ENCODE assay signal across 39 cellular contexts in genomic region chr1:83571536-83571935, GRCh38.
"Had no signal": no experiment of that assay in that cellular context is flagged by ENCODE, and none has a peak within 500 bp of the region (broad histone marks: within the 10 kb centered on the region; RNA-seq: fewer than 3 reads in every experiment).

No MANE protein-coding gene starts in this region.

- H3K4me3 ChIP-seq: adrenal gland, body of pancreas, breast epithelium had no signal

- DNase-seq: activated CD4-positive, alpha-beta memory T cell treated with anti-CD3 and anti-CD28 coated beads, Interleukin-2, amount 10 ng/mL, durations not matched to agents 7 days and 5 days; activated CD4-positive, alpha-beta T cell treated with anti-CD3 and anti-CD28 coated beads for 1 hour; activated CD4-positive, alpha-beta T cell treated with anti-CD3 and anti-CD28 coated beads for 36 hours; activated CD4-positive, alpha-beta T cell treated with anti-CD3 and anti-CD28 coated beads for 48 hours; activated CD4-positive, alpha-beta T cell treated with anti-CD3 and anti-CD28 coated beads, Interleukin-2, amount 10 ng/mL, durations not matched to agents 7 days and 5 days; activated CD4-positive, alpha-beta T cell treated with anti-CD3 and anti-CD28 coated beads, Interleukin-2, amount 50 U/mL, for 48 hours; activated CD4-positive, CD25-positive, alpha-beta regulatory T cell; activated CD8-positive, alpha-beta memory T cell treated with anti-CD3 and anti-CD28 coated beads for 24 hours; activated CD8-positive, alpha-beta memory T cell treated with anti-CD3 and anti-CD28 coated beads, Interleukin-2, amount 10 ng/mL, durations not matched to agents 7 days and 5 days; activated CD8-positive, alpha-beta memory T cell treated with anti-CD3 and anti-CD28 coated beads, Interleukin-2, amount 50 U/mL, for 48 hours; activated CD8-positive, alpha-beta T cell treated with anti-CD3 and anti-CD28 coated beads, Interleukin-2, amount 10 ng/mL, durations not matched to agents 7 days and 5 days; activated effector memory CD4-positive, alpha-beta T cell treated with Interleukin-2 at 50 U/mL for 16 hours; activated gamma-delta T cell; activated naive CD4-positive, alpha-beta T cell treated with anti-CD3 and anti-CD28 coated beads, Interleukin-2, amount 10 ng/mL, durations not matched to agents 7 days and 5 days; activated naive CD4-positive, alpha-beta T cell treated with Interleukin-2 at 50 U/mL for 16 hours; activated naive CD8-positive, alpha-beta T cell treated with anti-CD3 and anti-CD28 coated beads, Interleukin-2, amount 10 ng/mL, durations not matched to agents 7 days and 5 days; activated naive CD8-positive, alpha-beta T cell treated with anti-CD3 and anti-CD28 coated beads, Interleukin-2, amount 50 U/mL, for 24 hours; activated T-cell treated with anti-CD3 and anti-CD28 coated beads, Interleukin-2, amount 50 U/mL, for 24 hours; activated T-cell treated with anti-CD3 and anti-CD28 coated beads, Interleukin-2, amount 50 U/mL, for 48 hours; adrenal gland; amniotic stem cell; aorta; body of pancreas; brain microvascular endothelial cell; central memory CD4-positive, alpha-beta T cell; cerebellar nuclear complex; SW 1271; T-helper 1 cell; T-helper 2 cell; T-helper 9 cell; WERI-Rb-1 had no signal

- H3K27me3 ChIP-seq: adrenal gland, body of pancreas, brain microvascular endothelial cell, breast epithelium had no signal

- H3K4me1 ChIP-seq: adrenal gland, breast epithelium had no signal

- ATAC-seq: activated CD4-positive, alpha-beta T cell treated with anti-CD3 and anti-CD28 coated beads for 36 hours; activated CD4-positive, CD25-positive, alpha-beta regulatory T cell treated with anti-CD3 and anti-CD28 coated beads, Interleukin-2, amount 50 U/mL, for 24 hours; activated CD8-positive, alpha-beta memory T cell treated with anti-CD3 and anti-CD28 coated beads, Interleukin-2, amount 10 ng/mL, durations not matched to agents 7 days and 5 days; activated CD8-positive, alpha-beta T cell treated with anti-CD3 and anti-CD28 coated beads, Interleukin-2, amount 10 ng/mL, durations not matched to agents 7 days and 5 days; activated naive CD8-positive, alpha-beta T cell treated with anti-CD3 and anti-CD28 coated beads, Interleukin-2, amount 50 U/mL, for 24 hours; body of pancreas; WTC11 had no signal

- H3K27ac Mint-ChIP-seq: activated CD4-positive, alpha-beta memory T cell treated with anti-CD3 and anti-CD28 coated beads, Interleukin-2, amount 10 ng/mL, durations not matched to agents 7 days and 5 days; activated CD4-positive, alpha-beta T cell treated with anti-CD3 and anti-CD28 coated beads for 36 hours; activated CD4-positive, alpha-beta T cell treated with anti-CD3 and anti-CD28 coated beads, Interleukin-2, amount 10 ng/mL, durations not matched to agents 7 days and 5 days; activated CD8-positive, alpha-beta memory T cell treated with anti-CD3 and anti-CD28 coated beads, Interleukin-2, amount 10 ng/mL, durations not matched to agents 7 days and 5 days; activated CD8-positive, alpha-beta T cell treated with anti-CD3 and anti-CD28 coated beads, Interleukin-2, amount 10 ng/mL, durations not matched to agents 7 days and 5 days; activated naive CD4-positive, alpha-beta T cell treated with anti-CD3 and anti-CD28 coated beads, Interleukin-2, amount 10 ng/mL, durations not matched to agents 7 days and 5 days; activated naive CD4-positive, alpha-beta T cell treated with anti-CD3 and anti-CD28 coated beads, Interleukin-2, amount 50 U/mL, for 24 hours; activated naive CD8-positive, alpha-beta T cell; activated naive CD8-positive, alpha-beta T cell treated with anti-CD3 and anti-CD28 coated beads, Interleukin-2, amount 10 ng/mL, durations not matched to agents 7 days and 5 days; activated naive CD8-positive, alpha-beta T cell treated with anti-CD3 and anti-CD28 coated beads, Interleukin-2, amount 50 U/mL, for 24 hours; activated T-cell treated with anti-CD3 and anti-CD28 coated beads, Interleukin-2, amount 50 U/mL, for 24 hours; activated T-helper 2 cell treated with anti-CD3 and anti-CD28 coated beads, Interferon-gamma antibody, Interleukin-2, Interleukin-4, amounts not matched to agents 10 μg/mL and 5 μg/mL and 100 μg/mL, durations not matched to agents 14 hours and 24 hours and 36 hours; T-helper 1 cell treated with Interleukin-12 subunit alpha and Interleukin-12 subunit beta and Interleukin-4 antibody, amounts not matched to agents 30 μg/mL and 1 μg/mL, for 36 hours; T-helper 2 cell treated with Interferon-gamma antibody and Interleukin-4, amounts not matched to agents 5 μg/mL and 100 μg/mL, for 36 hours; WTC11 had no signal

- H3K36me3 Mint-ChIP-seq: activated CD8-positive, alpha-beta memory T cell treated with anti-CD3 and anti-CD28 coated beads, Interleukin-2, amount 10 ng/mL, durations not matched to agents 7 days and 5 days; activated naive CD4-positive, alpha-beta T cell treated with anti-CD3 and anti-CD28 coated beads, Interleukin-2, amount 50 U/mL, for 24 hours; activated naive CD8-positive, alpha-beta T cell; WTC11 had no signal

- H3K27ac ChIP-seq: adrenal gland, body of pancreas, brain microvascular endothelial cell, breast epithelium, WERI-Rb-1 had no signal

- H3K36me3 ChIP-seq: adrenal gland, brain microvascular endothelial cell, breast epithelium, WERI-Rb-1 had no signal

- H3K9me3 Mint-ChIP-seq: activated CD4-positive, alpha-beta memory T cell treated with anti-CD3 and anti-CD28 coated beads, Interleukin-2, amount 10 ng/mL, durations not matched to agents 7 days and 5 days; activated CD4-positive, alpha-beta T cell treated with anti-CD3 and anti-CD28 coated beads, Interleukin-2, amount 10 ng/mL, durations not matched to agents 7 days and 5 days; activated naive CD4-positive, alpha-beta T cell treated with anti-CD3 and anti-CD28 coated beads, Interleukin-2, amount 10 ng/mL, durations not matched to agents 7 days and 5 days; activated naive CD4-positive, alpha-beta T cell treated with anti-CD3 and anti-CD28 coated beads, Interleukin-2, amount 50 U/mL, for 24 hours; activated naive CD8-positive, alpha-beta T cell treated with anti-CD3 and anti-CD28 coated beads, Interleukin-2, amount 50 U/mL, for 24 hours; activated T-helper 2 cell treated with anti-CD3 and anti-CD28 coated beads, Interferon-gamma antibody, Interleukin-2, Interleukin-4, amounts not matched to agents 10 μg/mL and 5 μg/mL and 100 μg/mL, durations not matched to agents 14 hours and 24 hours and 36 hours; T-helper 1 cell treated with Interleukin-12 subunit alpha and Interleukin-12 subunit beta and Interleukin-4 antibody, amounts not matched to agents 30 μg/mL and 1 μg/mL, for 36 hours; T-helper 2 cell treated with Interferon-gamma antibody and Interleukin-4, amounts not matched to agents 5 μg/mL and 100 μg/mL, for 36 hours had no signal

- H3K4me3 Mint-ChIP-seq: activated CD4-positive, alpha-beta memory T cell treated with anti-CD3 and anti-CD28 coated beads, Interleukin-2, amount 10 ng/mL, durations not matched to agents 7 days and 5 days; activated CD4-positive, alpha-beta T cell treated with anti-CD3 and anti-CD28 coated beads for 36 hours; activated CD4-positive, alpha-beta T cell treated with anti-CD3 and anti-CD28 coated beads, Interleukin-2, amount 10 ng/mL, durations not matched to agents 7 days and 5 days; activated CD8-positive, alpha-beta memory T cell treated with anti-CD3 and anti-CD28 coated beads, Interleukin-2, amount 10 ng/mL, durations not matched to agents 7 days and 5 days; activated CD8-positive, alpha-beta T cell treated with anti-CD3 and anti-CD28 coated beads, Interleukin-2, amount 10 ng/mL, durations not matched to agents 7 days and 5 days; activated naive CD4-positive, alpha-beta T cell treated with anti-CD3 and anti-CD28 coated beads, Interleukin-2, amount 10 ng/mL, durations not matched to agents 7 days and 5 days; activated naive CD4-positive, alpha-beta T cell treated with anti-CD3 and anti-CD28 coated beads, Interleukin-2, amount 50 U/mL, for 24 hours; activated naive CD8-positive, alpha-beta T cell; activated naive CD8-positive, alpha-beta T cell treated with anti-CD3 and anti-CD28 coated beads, Interleukin-2, amount 10 ng/mL, durations not matched to agents 7 days and 5 days; activated naive CD8-positive, alpha-beta T cell treated with anti-CD3 and anti-CD28 coated beads, Interleukin-2, amount 50 U/mL, for 24 hours; activated T-cell treated with anti-CD3 and anti-CD28 coated beads, Interleukin-2, amount 50 U/mL, for 24 hours; T-helper 1 cell treated with Interleukin-12 subunit alpha and Interleukin-12 subunit beta and Interleukin-4 antibody, amounts not matched to agents 30 μg/mL and 1 μg/mL, for 36 hours; T-helper 2 cell treated with Interferon-gamma antibody and Interleukin-4, amounts not matched to agents 5 μg/mL and 100 μg/mL, for 36 hours; WTC11 had no signal

- H3K4me1 Mint-ChIP-seq: activated CD4-positive, alpha-beta memory T cell treated with anti-CD3 and anti-CD28 coated beads, Interleukin-2, amount 10 ng/mL, durations not matched to agents 7 days and 5 days; activated CD4-positive, alpha-beta T cell treated with anti-CD3 and anti-CD28 coated beads for 36 hours; activated CD4-positive, alpha-beta T cell treated with anti-CD3 and anti-CD28 coated beads, Interleukin-2, amount 10 ng/mL, durations not matched to agents 7 days and 5 days; activated CD8-positive, alpha-beta memory T cell treated with anti-CD3 and anti-CD28 coated beads, Interleukin-2, amount 10 ng/mL, durations not matched to agents 7 days and 5 days; activated naive CD4-positive, alpha-beta T cell treated with anti-CD3 and anti-CD28 coated beads, Interleukin-2, amount 10 ng/mL, durations not matched to agents 7 days and 5 days; activated naive CD4-positive, alpha-beta T cell treated with anti-CD3 and anti-CD28 coated beads, Interleukin-2, amount 50 U/mL, for 24 hours; activated naive CD8-positive, alpha-beta T cell treated with anti-CD3 and anti-CD28 coated beads, Interleukin-2, amount 10 ng/mL, durations not matched to agents 7 days and 5 days; activated naive CD8-positive, alpha-beta T cell treated with anti-CD3 and anti-CD28 coated beads, Interleukin-2, amount 50 U/mL, for 24 hours had no signal

- H3K9me3 ChIP-seq: adrenal gland, body of pancreas had no signal

- H3K27me3 Mint-ChIP-seq: activated CD4-positive, alpha-beta memory T cell treated with anti-CD3 and anti-CD28 coated beads, Interleukin-2, amount 10 ng/mL, durations not matched to agents 7 days and 5 days; activated CD4-positive, alpha-beta T cell treated with anti-CD3 and anti-CD28 coated beads for 36 hours; activated CD4-positive, alpha-beta T cell treated with anti-CD3 and anti-CD28 coated beads, Interleukin-2, amount 10 ng/mL, durations not matched to agents 7 days and 5 days; activated CD8-positive, alpha-beta memory T cell treated with anti-CD3 and anti-CD28 coated beads, Interleukin-2, amount 10 ng/mL, durations not matched to agents 7 days and 5 days; activated naive CD4-positive, alpha-beta T cell treated with anti-CD3 and anti-CD28 coated beads, Interleukin-2, amount 10 ng/mL, durations not matched to agents 7 days and 5 days; activated naive CD4-positive, alpha-beta T cell treated with anti-CD3 and anti-CD28 coated beads, Interleukin-2, amount 50 U/mL, for 24 hours; activated naive CD8-positive, alpha-beta T cell; activated naive CD8-positive, alpha-beta T cell treated with anti-CD3 and anti-CD28 coated beads, Interleukin-2, amount 10 ng/mL, durations not matched to agents 7 days and 5 days; activated naive CD8-positive, alpha-beta T cell treated with anti-CD3 and anti-CD28 coated beads, Interleukin-2, amount 50 U/mL, for 24 hours; activated T-cell treated with anti-CD3 and anti-CD28 coated beads, Interleukin-2, amount 50 U/mL, for 24 hours had no signal
